15 cellular contexts compared by ENCODE assay signal in the genomic region with DNA sequence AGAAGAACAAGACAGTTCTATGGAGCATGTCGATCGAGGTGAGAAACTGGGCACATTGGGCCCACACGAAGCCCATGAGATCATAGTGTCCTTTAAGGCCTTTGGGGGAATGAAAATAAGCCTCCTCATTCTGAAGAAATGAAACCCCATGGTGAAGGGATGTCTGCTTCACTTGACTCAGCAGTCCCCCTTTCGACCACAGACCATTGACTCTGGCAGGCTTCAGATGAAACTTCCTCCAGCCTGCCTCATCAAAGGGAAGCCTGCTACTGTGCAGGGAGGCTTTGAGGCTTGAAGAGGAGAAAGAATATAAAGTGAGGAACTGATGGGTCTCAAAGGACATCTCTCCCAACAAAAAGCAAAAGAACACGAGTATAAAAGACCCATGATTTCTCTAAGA.
DNase-seq lines count a peak whose midpoint lies in the region; ATAC-seq and TF ChIP-seq lines count a peak whose summit lies in the region.
"Had no signal": no experiment of that assay in that cellular context is flagged by ENCODE, and none has a peak within 500 bp of the region (broad histone marks: within the 10 kb centered on the region; RNA-seq: fewer than 3 reads in every experiment).

No MANE protein-coding gene starts in this region.

- H3K4me1 ChIP-seq in vagina: no peaks in the 10 kb centered on the region
- no peaks in the 10 kb centered on the region for H3K4me1 ChIP-seq in osteoblast (ENCODE audit: insufficient read depth, low read length)
- H3K4me1 ChIP-seq: BE2C, SJCRH30 had no signal

- no peak overlapping the region for H3K4me2 ChIP-seq in osteoblast (ENCODE audit: insufficient read depth, low read length)

- intact Hi-C loops in vagina (cut with DNase I): no loop called here

- no peak for TF ChIP-seq POLR2A in vagina (IDR thresholded peaks at IDR 0.05)

- no peaks in the 10 kb centered on the region for H3K79me2 ChIP-seq in osteoblast (ENCODE audit: insufficient read depth, low read length)

- no peaks in the 10 kb centered on the region for H4K20me1 ChIP-seq in osteoblast (ENCODE audit: insufficient read depth, low read length)

- peak; percentile 89 for ATAC-seq in GM18502 (IDR thresholded peaks at IDR 0.05; ENCODE audit: poor library complexity, unreplicated experiment)
- ATAC-seq in GM19452 (IDR thresholded peaks at IDR 0.05; ENCODE audit: unreplicated experiment): peak; percentile 89
- ATAC-seq in HG02870 (IDR thresholded peaks at IDR 0.05; ENCODE audit: unreplicated experiment): peak; percentile 95
- ATAC-seq in HG03521 (IDR thresholded peaks at IDR 0.05; ENCODE audit: unreplicated experiment): peak; percentile 80
- no peak for ATAC-seq in GM19467 (IDR thresholded peaks at IDR 0.05; ENCODE audit: unreplicated experiment)
- ATAC-seq: esophagus mucosa had no signal

- H3K4me3 ChIP-seq in vagina (no peak overlapping the region), osteoblast (ENCODE audit: insufficient read depth, low read length) (no peak overlapping the region)
- H3K4me3 ChIP-seq: cardiac muscle cell, SJCRH30, thoracic aorta had no signal

- no peaks in the 10 kb centered on the region for H3K27me3 ChIP-seq in vagina
- no peaks in the 10 kb centered on the region for H3K27me3 ChIP-seq in osteoblast (ENCODE audit: insufficient read depth, low read length)
- H3K27me3 ChIP-seq: cardiac muscle cell had no signal

- H3K27ac ChIP-seq in vagina (no peak overlapping the region), osteoblast (ENCODE audit: low read depth, low read length) (no peak overlapping the region)
- H3K27ac ChIP-seq: cardiac muscle cell, SJCRH30, thoracic aorta had no signal

- no peak overlapping the region for H2AFZ ChIP-seq in osteoblast (ENCODE audit: low read length)

- TF ChIP-seq CTCF in vagina (IDR thresholded peaks at IDR 0.05): no peak
- no peak for TF ChIP-seq CTCF in osteoblast (IDR thresholded peaks at IDR 0.05; ENCODE audit: extremely low read depth, low read depth, low read length)

- H3K9me3 ChIP-seq in vagina (no peaks in the 10 kb centered on the region), osteoblast (ENCODE audit: low read depth, low read length) (no peaks in the 10 kb centered on the region)
- H3K9me3 ChIP-seq: BE2C, SJCRH30, thoracic aorta had no signal

- no peak for DNase-seq in vagina (ENCODE audit: extremely low spot score in 2 of 2)
- no peak for DNase-seq in osteoblast (ENCODE audit: insufficient read length, low spot score, missing footprints)
- DNase-seq in dermis blood vessel endothelial cell: no peak
- DNase-seq: activated CD4-positive, CD25-positive, alpha-beta regulatory T cell treated with anti-CD3 and anti-CD28 coated beads, Interleukin-2, amount 50 U/mL, for 72 hours; BE2C; NCI-H510A treated with DMSO at 0.1 percent for 48 hours; SJCRH30 had no signal

- no peaks in the 10 kb centered on the region for H3K36me3 ChIP-seq in vagina
- no peaks in the 10 kb centered on the region for H3K36me3 ChIP-seq in osteoblast (ENCODE audit: insufficient read depth, low read length)
- H3K36me3 ChIP-seq: BE2C, cardiac muscle cell, SJCRH30, thoracic aorta had no signal
